ENCODE assay signal across 16 cellular contexts in genomic region chr1:11138952-11139351, GRCh38.
A peak's percentile ranks its signal among the peaks of the same experiment; 100 is the strongest.
DNase-seq lines count a peak whose midpoint lies in the region; ATAC-seq and TF ChIP-seq lines count a peak whose summit lies in the region.
"Had no signal": no experiment of that assay in that cellular context is flagged by ENCODE, and none has a peak within 500 bp of the region (broad histone marks: within the 10 kb centered on the region; RNA-seq: fewer than 3 reads in every experiment).

No MANE protein-coding gene starts in this region.

- no peak for DNase-seq in stimulated activated naive CD8-positive, alpha-beta T cell treated with anti-CD3 and anti-CD28 coated beads, Interleukin-15, amount 100 ng/mL, for 72 hours
- DNase-seq in stimulated activated naive CD8-positive, alpha-beta T cell treated with anti-CD3 and anti-CD28 coated beads, Interleukin-15, Interleukin-2, amounts not matched to agents 100 U/mL and 50 U/mL, for 24 hours, result no peak
- DNase-seq in astrocyte of the cerebellum (ENCODE audit: low read depth) (peak; percentile 31), fibroblast of pulmonary artery (ENCODE audit: low read depth) (peak; percentile 52), cortex of kidney (lab: John Stamatoyannopoulos, UW) (no peak), medulla oblongata (ENCODE audit: extremely low spot score) (no peak)
- DNase-seq: activated naive CD4-positive, alpha-beta T cell treated with anti-CD3 and anti-CD28 coated beads, Interleukin-2, amount 10 ng/mL, durations not matched to agents 7 days and 5 days; DMS 273 treated with DMSO at 0.1 percent for 48 hours; GOT3; KG1; NCI-H1417 had no signal

- H3K9me3 Mint-ChIP-seq in stimulated activated naive CD8-positive, alpha-beta T cell treated with anti-CD3 and anti-CD28 coated beads, Interleukin-15, amount 100 ng/mL, for 72 hours, result no peaks in the 10 kb centered on the region
- H3K9me3 Mint-ChIP-seq: activated naive CD4-positive, alpha-beta T cell treated with anti-CD3 and anti-CD28 coated beads, Interleukin-2, amount 10 ng/mL, durations not matched to agents 7 days and 5 days; memory B cell; stimulated activated memory B cell treated with anti-CD40 and anti-IgM and Interleukin-4, amounts not matched to agents 10 μg/mL and 1 μg/mL and 100 μg/mL, for 72 hours had no signal

- H3K4me3 ChIP-seq in astrocyte of the cerebellum (ENCODE audit: low read depth, low read length) (no peak overlapping the region), fibroblast of pulmonary artery (replicated peaks; ENCODE audit: low read depth, low read length) (no peak overlapping the region)

- no peak overlapping the region for H3K4me3 Mint-ChIP-seq in stimulated activated naive CD8-positive, alpha-beta T cell treated with anti-CD3 and anti-CD28 coated beads, Interleukin-15, amount 100 ng/mL, for 72 hours
- H3K4me3 Mint-ChIP-seq: activated naive CD4-positive, alpha-beta T cell treated with anti-CD3 and anti-CD28 coated beads, Interleukin-2, amount 10 ng/mL, durations not matched to agents 7 days and 5 days; B cell; memory B cell; stimulated activated memory B cell treated with anti-CD40 and anti-IgM and Interleukin-4, amounts not matched to agents 10 μg/mL and 1 μg/mL and 100 μg/mL, for 72 hours had no signal

- TF ChIP-seq CTCF in astrocyte of the cerebellum (IDR thresholded peaks at IDR 0.05; ENCODE audit: low read depth, low read length, missing control alignments), result no peak
- no peak for TF ChIP-seq CTCF in fibroblast of pulmonary artery (IDR thresholded peaks at IDR 0.05; ENCODE audit: low read length, missing control alignments)

- in situ Hi-C loops in astrocyte of the cerebellum (cut with HindIII; ENCODE audit: low sequenced_read_pairs), result no loop called here

- no peak for ATAC-seq in stimulated activated naive CD8-positive, alpha-beta T cell treated with anti-CD3 and anti-CD28 coated beads, Interleukin-15, amount 100 ng/mL, for 72 hours
- ATAC-seq in stimulated activated naive CD8-positive, alpha-beta T cell treated with anti-CD3 and anti-CD28 coated beads, Interleukin-15, Interleukin-2, amounts not matched to agents 100 U/mL and 50 U/mL, for 24 hours, result no peak
- ATAC-seq in GM21723 (IDR thresholded peaks at IDR 0.05; ENCODE audit: unreplicated experiment), result no peak
- ATAC-seq in HG03378 (IDR thresholded peaks at IDR 0.05; ENCODE audit: unreplicated experiment), result no peak
- ATAC-seq: stimulated activated memory B cell treated with anti-CD40 and anti-IgM and Interleukin-4, amounts not matched to agents 10 μg/mL and 1 μg/mL and 100 μg/mL, for 72 hours had no signal

- H3K4me1 Mint-ChIP-seq in stimulated activated naive CD8-positive, alpha-beta T cell treated with anti-CD3 and anti-CD28 coated beads, Interleukin-15, amount 100 ng/mL, for 72 hours, result peaks cover 15% of the 10 kb centered on the region
- H3K4me1 Mint-ChIP-seq: activated naive CD4-positive, alpha-beta T cell treated with anti-CD3 and anti-CD28 coated beads, Interleukin-2, amount 10 ng/mL, durations not matched to agents 7 days and 5 days; B cell; memory B cell; stimulated activated memory B cell treated with anti-CD40 and anti-IgM and Interleukin-4, amounts not matched to agents 10 μg/mL and 1 μg/mL and 100 μg/mL, for 72 hours had no signal

- H3K27ac Mint-ChIP-seq in stimulated activated naive CD8-positive, alpha-beta T cell treated with anti-CD3 and anti-CD28 coated beads, Interleukin-15, amount 100 ng/mL, for 72 hours, result peak overlapping the region; percentile 27 to 49
- H3K27ac Mint-ChIP-seq: activated naive CD4-positive, alpha-beta T cell treated with anti-CD3 and anti-CD28 coated beads, Interleukin-2, amount 10 ng/mL, durations not matched to agents 7 days and 5 days; B cell; memory B cell; stimulated activated memory B cell treated with anti-CD40 and anti-IgM and Interleukin-4, amounts not matched to agents 10 μg/mL and 1 μg/mL and 100 μg/mL, for 72 hours had no signal

- H3K27me3 Mint-ChIP-seq in stimulated activated naive CD8-positive, alpha-beta T cell treated with anti-CD3 and anti-CD28 coated beads, Interleukin-15, amount 100 ng/mL, for 72 hours, result no peaks in the 10 kb centered on the region
- H3K27me3 Mint-ChIP-seq: activated naive CD4-positive, alpha-beta T cell treated with anti-CD3 and anti-CD28 coated beads, Interleukin-2, amount 10 ng/mL, durations not matched to agents 7 days and 5 days; B cell; memory B cell; stimulated activated memory B cell treated with anti-CD40 and anti-IgM and Interleukin-4, amounts not matched to agents 10 μg/mL and 1 μg/mL and 100 μg/mL, for 72 hours had no signal

Comparison
In these comparisons a context has a peak if more than half of its experiments do, and no peak if none do; other contexts are left out.
1. DNase-seq: peak in astrocyte of the cerebellum (single experiment) and fibroblast of pulmonary artery (single experiment); none in stimulated activated naive CD8-positive, alpha-beta T cell treated with anti-CD3 and anti-CD28 coated beads, Interleukin-15, amount 100 ng/mL, for 72 hours (0 of 2), stimulated activated naive CD8-positive, alpha-beta T cell treated with anti-CD3 and anti-CD28 coated beads, Interleukin-15, Interleukin-2, amounts not matched to agents 100 U/mL and 50 U/mL, for 24 hours (single experiment), cortex of kidney (single experiment) and medulla oblongata (single experiment).